ENCODE assay signal across 26 cellular contexts in the genomic region with DNA sequence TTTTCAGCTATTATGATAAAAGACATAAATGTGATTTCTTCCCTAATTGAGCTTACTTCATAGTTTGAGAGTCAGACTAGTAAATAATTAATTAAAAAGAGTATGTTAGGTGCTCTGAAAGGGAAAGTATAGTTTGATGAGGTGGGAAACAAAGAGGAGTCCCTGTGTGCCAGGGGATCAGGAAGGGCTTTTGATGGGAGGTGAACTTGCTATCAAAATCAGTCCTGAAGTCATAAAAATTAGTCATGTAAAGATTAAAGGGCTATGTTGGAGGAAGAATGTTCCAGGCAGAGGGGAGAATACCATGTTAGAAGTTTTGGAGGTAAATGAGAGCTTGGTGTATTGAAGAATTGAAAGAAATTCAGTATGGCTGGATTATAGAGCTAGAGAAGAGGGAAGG. TPM values are rescaled to one million over a fixed set of nuclear protein-coding genes. Genes with fewer than 3 reads are reported as not detected.
DNase-seq lines count a peak whose midpoint lies in the region; ATAC-seq and TF ChIP-seq lines count a peak whose summit lies in the region.
"Had no signal": no experiment of that assay in that cellular context is flagged by ENCODE, and none has a peak within 500 bp of the region (broad histone marks: within the 10 kb centered on the region; RNA-seq: fewer than 3 reads in every experiment).

No MANE protein-coding gene starts in this region.

- intact Hi-C loops in PC-9 (cut with micrococcal nuclease; ENCODE audit: unreplicated experiment) = no loop called here

- no peak overlapping the region for H2AFZ ChIP-seq in PC-9

- no peaks in the 10 kb centered on the region for H3K9me3 ChIP-seq in PC-9 (ENCODE audit: insufficient read depth, low read depth)
- H3K9me3 ChIP-seq: BE2C, MG63 had no signal

- no peaks in the 10 kb centered on the region for H3K9me3 Mint-ChIP-seq in activated naive CD8-positive, alpha-beta T cell treated with anti-CD3 and anti-CD28 coated beads, Interleukin-2, amount 50 U/mL, for 24 hours
- H3K9me3 Mint-ChIP-seq in activated naive CD8-positive, alpha-beta T cell treated with anti-CD3 and anti-CD28 coated beads for 36 hours = no peaks in the 10 kb centered on the region
- H3K9me3 Mint-ChIP-seq in nephron = no peaks in the 10 kb centered on the region
- H3K9me3 Mint-ChIP-seq: CD8-positive, alpha-beta memory T cell had no signal

- H3K36me3 ChIP-seq in PC-9 (ENCODE audit: low read depth) = peaks cover 18% of the 10 kb centered on the region
- H3K36me3 ChIP-seq: BE2C, MG63 had no signal

- TF ChIP-seq CTCF in nephron (IDR thresholded peaks at IDR 0.05; ENCODE audit: unreplicated experiment in 3 of 3) = no peak
- no peak for TF ChIP-seq CTCF in GM13977 (IDR thresholded peaks at IDR 0.05; ENCODE audit: extremely low read depth, insufficient read depth, missing control alignments)
- no peak for TF ChIP-seq CTCF in PC-9 (conservative IDR thresholded peaks at IDR 0.05)

- peaks cover 100% of the 10 kb centered on the region for H3K79me2 ChIP-seq in PC-9 (ENCODE audit: low read depth)

- peak overlapping the region; percentile 5 for H3K27ac Mint-ChIP-seq in activated naive CD8-positive, alpha-beta T cell treated with anti-CD3 and anti-CD28 coated beads, Interleukin-2, amount 50 U/mL, for 24 hours
- no peak overlapping the region for H3K27ac Mint-ChIP-seq in activated naive CD8-positive, alpha-beta T cell treated with anti-CD3 and anti-CD28 coated beads for 36 hours
- H3K27ac Mint-ChIP-seq in nephron = peak overlapping the region in 2 of 3 experiments; percentile 24 to 32
- H3K27ac Mint-ChIP-seq: CD14-positive monocyte had no signal

- H3K4me1 ChIP-seq in PC-9 (replicated peaks; ENCODE audit: insufficient read depth) = peaks cover 3% of the 10 kb centered on the region; the same call in 1 of the 2 replicates
- H3K4me1 ChIP-seq: BE2C had no signal

- H3K27me3 Mint-ChIP-seq in activated naive CD8-positive, alpha-beta T cell treated with anti-CD3 and anti-CD28 coated beads, Interleukin-2, amount 50 U/mL, for 24 hours = no peaks in the 10 kb centered on the region
- H3K27me3 Mint-ChIP-seq in activated naive CD8-positive, alpha-beta T cell treated with anti-CD3 and anti-CD28 coated beads for 36 hours = no peaks in the 10 kb centered on the region
- no peaks in the 10 kb centered on the region for H3K27me3 Mint-ChIP-seq in nephron (ENCODE audit: low read depth)
- H3K27me3 Mint-ChIP-seq: CD8-positive, alpha-beta memory T cell had no signal

- no TSS peak for BruUV-seq in PC-9 (replicated peaks; lab: Mats Ljungman, UMichigan)

- ATAC-seq in activated naive CD8-positive, alpha-beta T cell treated with anti-CD3 and anti-CD28 coated beads, Interleukin-2, amount 50 U/mL, for 24 hours = no peak
- ATAC-seq in HG02610 (IDR thresholded peaks at IDR 0.05; ENCODE audit: unreplicated experiment) (no peak), HG03354 (IDR thresholded peaks at IDR 0.05; ENCODE audit: poor library complexity, severe bottlenecking, unreplicated experiment) (no peak)
- ATAC-seq: GM12878 had no signal

- H3F3A ChIP-seq in PC-9 (ENCODE audit: insufficient read depth, low read depth) = peaks cover 49% of the 10 kb centered on the region

- H3K9me2 ChIP-seq in PC-9 (ENCODE audit: insufficient read depth) = no peaks in the 10 kb centered on the region

- no peaks in the 10 kb centered on the region for H3K27me3 ChIP-seq in PC-9 (ENCODE audit: insufficient read depth, low read depth)
- H3K27me3 ChIP-seq: BE2C, MG63 had no signal

- peaks cover 36% of the 10 kb centered on the region for H3K36me3 Mint-ChIP-seq in activated naive CD8-positive, alpha-beta T cell treated with anti-CD3 and anti-CD28 coated beads, Interleukin-2, amount 50 U/mL, for 24 hours (ENCODE audit: low read depth)
- peaks cover 27% of the 10 kb centered on the region for H3K36me3 Mint-ChIP-seq in activated naive CD8-positive, alpha-beta T cell treated with anti-CD3 and anti-CD28 coated beads for 36 hours
- peaks cover 10% of the 10 kb centered on the region for H3K36me3 Mint-ChIP-seq in nephron (ENCODE audit: low read depth)

- in situ Hi-C loops in GM13977 (cut with MboI; ENCODE audit: low pct_unique_long_range_greater_than_20kb, low sequenced_read_pairs, unreplicated experiment) = no loop called here

- no peak for DNase-seq in activated naive CD8-positive, alpha-beta T cell treated with anti-CD3 and anti-CD28 coated beads, Interleukin-2, amount 50 U/mL, for 24 hours
- no peak for DNase-seq in activated naive CD8-positive, alpha-beta T cell treated with anti-CD3 and anti-CD28 coated beads for 36 hours
- DNase-seq in epithelial cell of prostate (ENCODE audit: low read depth, low spot score) = no peak
- no peak for DNase-seq in GM13977 (ENCODE audit: low spot score)
- DNase-seq in PC-9 = no peak
- DNase-seq: 8988T; ACHN; BE2C; CD8-positive, alpha-beta memory T cell; DMS 273 treated with DMSO at 0.1 percent for 48 hours; DMS79; EL; GDM1; KBM-7; MG63; NCI-H2029 treated with DMSO at 0.1 percent for 48 hours; NCI-H446 treated with DMSO at 0.1 percent for 48 hours; NCI-H526; RPMI8226; SIG-M5 had no signal

- no peak overlapping the region for H3K4me3 Mint-ChIP-seq in activated naive CD8-positive, alpha-beta T cell treated with anti-CD3 and anti-CD28 coated beads, Interleukin-2, amount 50 U/mL, for 24 hours
- H3K4me3 Mint-ChIP-seq in activated naive CD8-positive, alpha-beta T cell treated with anti-CD3 and anti-CD28 coated beads for 36 hours = no peak overlapping the region
- H3K4me3 Mint-ChIP-seq in nephron = no peak overlapping the region
- H3K4me3 Mint-ChIP-seq: CD14-positive monocyte; CD8-positive, alpha-beta memory T cell had no signal

- CTCF ChIA-PET in PC-9 (lab: Charles Lee) = interaction anchor here (0.7 kb wide), 1 partner anchor 201 kb away, joined by 9 read pairs; no protein-coding TSS in a partner anchor

- no peak overlapping the region for H3K4me2 ChIP-seq in PC-9

- peak overlapping the region; percentile 86 for H3K27ac ChIP-seq in epithelial cell of prostate
- H3K27ac ChIP-seq in PC-9 = no peak overlapping the region
- H3K27ac ChIP-seq: SK-N-MC had no signal

- H3K4me1 Mint-ChIP-seq in activated naive CD8-positive, alpha-beta T cell treated with anti-CD3 and anti-CD28 coated beads, Interleukin-2, amount 50 U/mL, for 24 hours = peaks cover 44% of the 10 kb centered on the region
- H3K4me1 Mint-ChIP-seq in activated naive CD8-positive, alpha-beta T cell treated with anti-CD3 and anti-CD28 coated beads for 36 hours = peaks cover 34% of the 10 kb centered on the region
- peaks cover 16% of the 10 kb centered on the region for H3K4me1 Mint-ChIP-seq in nephron

- H3K4me3 ChIP-seq in PC-9 = no peak overlapping the region
- H3K4me3 ChIP-seq: GM12878, MG63, SK-N-MC had no signal

- POLR2A ChIA-PET in PC-9 (lab: Charles Lee; ENCODE audit: unreplicated experiment) = interaction anchor here (0.6 kb wide), 2 partner anchors 19 to 199 kb away, joined by 3 to 9 read pairs; no protein-coding TSS in a partner anchor

- H4K20me1 ChIP-seq in PC-9 (ENCODE audit: insufficient read depth) = peaks cover 93% of the 10 kb centered on the region

RNA-seq across cellular contexts. Expression of a gene that starts 31.0 kb away (rescaled TPM):
- 10 to 100 TPM; 26.1 to 26.3 TPM for total RNA-seq in activated naive CD8-positive, alpha-beta T cell treated with anti-CD3 and anti-CD28 coated beads for 36 hours
- total RNA-seq in PC-9 (2021) = 33.0 and 38.2 TPM in 2 replicates
